Comparison of ENCODE assay signal across 10 cellular contexts in the genomic region with DNA sequence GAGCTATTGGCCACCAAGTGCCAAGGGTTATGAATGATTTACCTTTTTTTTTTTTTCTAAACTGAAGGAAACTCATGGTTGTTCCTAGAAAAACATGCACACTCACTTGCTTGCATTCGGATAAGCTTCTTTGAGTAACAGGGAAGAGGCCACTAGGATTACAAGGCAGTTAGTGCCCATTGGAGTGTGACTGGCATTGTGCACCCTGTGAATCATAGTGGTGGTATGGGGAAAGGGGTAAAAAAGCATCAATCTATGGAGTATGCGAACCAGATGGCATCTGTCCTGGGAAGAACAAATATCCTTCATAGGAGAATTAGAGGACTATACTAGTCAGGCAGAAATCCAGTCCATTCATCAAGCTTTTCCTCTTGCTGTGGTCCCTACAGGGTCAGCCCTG. TPM values are rescaled to one million over a fixed set of nuclear protein-coding genes. Genes with fewer than 3 reads are reported as not detected.
A peak's percentile ranks its signal among the peaks of the same experiment; 100 is the strongest.
DNase-seq lines count a peak whose midpoint lies in the region; ATAC-seq and TF ChIP-seq lines count a peak whose summit lies in the region.
"Had no signal": no experiment of that assay in that cellular context is flagged by ENCODE, and none has a peak within 500 bp of the region (broad histone marks: within the 10 kb centered on the region; RNA-seq: fewer than 3 reads in every experiment).

No MANE protein-coding gene starts in this region.

- no peaks in the 10 kb centered on the region for H3K9me3 Mint-ChIP-seq in natural killer cell

- H3K9ac ChIP-seq in KMS-11: no peak overlapping the region

- H3K36me3 Mint-ChIP-seq in natural killer cell: peaks cover 2% of the 10 kb centered on the region

- peaks cover 3% of the 10 kb centered on the region; the same call in 1 of the 2 replicates for H3K27me3 ChIP-seq in KMS-11 (ENCODE audit: insufficient read depth, low read depth)

- no peak for ATAC-seq in natural killer cell
- no peak for ATAC-seq in HG03108 (IDR thresholded peaks at IDR 0.05; ENCODE audit: unreplicated experiment)

- intact Hi-C loops in natural killer cell (cut with micrococcal nuclease): no loop called here

- H3K36me3 ChIP-seq in KMS-11 (ENCODE audit: insufficient read depth): no peaks in the 10 kb centered on the region

- H3K27me3 Mint-ChIP-seq in natural killer cell (ENCODE audit: low read depth in 2 of 2): no peaks in the 10 kb centered on the region

- H2AFZ ChIP-seq in KMS-11 (ENCODE audit: low read depth): no peak overlapping the region

- H3K79me2 ChIP-seq in KMS-11 (ENCODE audit: insufficient read depth, low read depth): no peaks in the 10 kb centered on the region

- TF ChIP-seq CTCF in KMS-11 (conservative IDR thresholded peaks at IDR 0.05; ENCODE audit: low read depth, low read length): no peak
- no peak for TF ChIP-seq CTCF in natural killer cell (IDR thresholded peaks at IDR 0.05)

- H3K4me2 ChIP-seq in KMS-11: peak overlapping the region; percentile 95; the same call in 1 of the 2 replicates

- H3K27ac Mint-ChIP-seq in natural killer cell: peak overlapping the region; percentile 90 to 99

- H3K4me1 Mint-ChIP-seq in natural killer cell: peaks cover 93 to 98% of the 10 kb centered on the region in 2 donors

- no peak overlapping the region for H3K4me3 ChIP-seq in KMS-11 (IDR thresholded peaks at IDR 0.05; ENCODE audit: insufficient read depth, low read depth, low read length)

- DNase-seq in CD1c-positive myeloid dendritic cell (ENCODE audit: extremely low spot score): peak; percentile 34
- DNase-seq in amniotic epithelial cell (ENCODE audit: low read depth): peak; percentile 43
- DNase-seq in natural killer cell: no peak
- no peak for DNase-seq in NOMO-1 (lab: John Stamatoyannopoulos, UW; ENCODE audit: unreplicated experiment in 2 of 2)
- DNase-seq in amygdala (lab: John Stamatoyannopoulos, UW): no peak
- DNase-seq in GM19238 (ENCODE audit: insufficient read length, low spot score): no peak
- DNase-seq: NCI-H2029 treated with DMSO at 0.1 percent for 48 hours; stimulated activated CD8-positive, alpha-beta memory T cell treated with anti-CD3 and anti-CD28 coated beads, Interleukin-4, amount 100 ng/mL, for 48 hours had no signal

- H4K20me1 ChIP-seq in KMS-11 (ENCODE audit: insufficient read depth): no peaks in the 10 kb centered on the region

- peak overlapping the region; percentile 68 for H3K4me3 Mint-ChIP-seq in natural killer cell

- H3K27ac ChIP-seq in KMS-11: no peak overlapping the region

- peaks cover 56% of the 10 kb centered on the region for H3K4me1 ChIP-seq in KMS-11 (ENCODE audit: low read depth, poor library complexity, severe bottlenecking)

RNA-seq across cellular contexts. Expression of a gene that starts 24.2 kb away (rescaled TPM):
- 100 to 1,000 TPM; 354 to 638 (median 490) TPM for total RNA-seq in natural killer cell

Comparison
In these comparisons a context has a peak if more than half of its experiments do, and no peak if none do; other contexts are left out.
1. DNase-seq: peak in CD1c-positive myeloid dendritic cell (single experiment) and amniotic epithelial cell (single experiment); none in natural killer cell (single experiment), NOMO-1 (0 of 2), amygdala (0 of 56) and GM19238 (single experiment).